In the genomic region with DNA sequence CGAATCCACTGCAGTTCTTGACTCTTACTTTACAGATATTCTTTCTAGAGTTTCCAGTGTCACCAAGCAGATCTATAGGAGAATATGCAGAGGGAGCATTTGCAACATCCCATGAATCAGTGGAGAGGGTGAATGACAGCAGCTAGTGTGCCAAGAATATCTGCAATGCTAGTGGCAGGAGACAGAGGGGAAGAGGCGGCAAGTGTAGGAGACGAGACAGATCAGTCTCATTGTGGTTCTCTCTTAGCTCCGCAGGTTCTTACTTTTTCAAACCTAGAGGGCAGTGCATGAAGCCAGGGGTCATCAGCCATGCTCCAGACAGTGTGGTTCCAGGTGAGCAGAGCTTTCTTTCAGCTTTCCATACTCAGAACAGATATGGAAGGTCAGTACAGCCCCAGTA, we compare ENCODE assay signal across 6 cellular contexts. TPM values are rescaled to one million over a fixed set of nuclear protein-coding genes. Genes with fewer than 3 reads are reported as not detected.
A peak's percentile ranks its signal among the peaks of the same experiment; 100 is the strongest.
DNase-seq lines count a peak whose midpoint lies in the region; ATAC-seq and TF ChIP-seq lines count a peak whose summit lies in the region.

No MANE protein-coding gene starts in this region.

- H3K4me3 Mint-ChIP-seq in CD14-positive monocyte: peak overlapping the region; percentile 88 to 95

- H3K4me1 Mint-ChIP-seq in CD14-positive monocyte: peaks cover 16% of the 10 kb centered on the region

- H3K36me3 Mint-ChIP-seq in CD14-positive monocyte: peaks cover 23 to 29% of the 10 kb centered on the region in 2 donors

- no peaks in the 10 kb centered on the region for H3K9me3 Mint-ChIP-seq in CD14-positive monocyte

- peaks cover 0 to 3% (median 1%) of the 10 kb centered on the region in 3 donors for H3K27me3 Mint-ChIP-seq in CD14-positive monocyte (ENCODE audit: low read depth in 3 of 3)

- no peak for DNase-seq in CD14-positive monocyte (ENCODE audit: low spot score)
- DNase-seq in iris pigment epithelial cell (ENCODE audit: low read depth): peak; percentile 12
- DNase-seq in NCI-H1436 treated with DMSO at 0.1 percent for 48 hours (lab: John Stamatoyannopoulos, UW): no peak
- DNase-seq in DMS114 treated with DMSO at 0.1 percent for 48 hours (lab: John Stamatoyannopoulos, UW; ENCODE audit: unreplicated experiment): no peak
- no peak for DNase-seq in 8988T

- intact Hi-C loops in CD14-positive monocyte (cut with micrococcal nuclease): loop anchor here in 1 of 2 donors (10.0 kb wide), 1 partner anchor 47 kb away; a partner anchor contains a TSS

- H3K27ac Mint-ChIP-seq in CD14-positive monocyte: peak overlapping the region in 6 of 7 donors; percentile 21 to 97 (median 96)

- ATAC-seq in SK-N-SH treated with all-trans-retinoic acid at 6 μM for 48 hours: peak; percentile 30

- TF ChIP-seq CTCF in CD14-positive monocyte (IDR thresholded peaks at IDR 0.05): no peak

TF ChIP-seq in SK-N-SH treated with all-trans-retinoic acid at 6 μM for 48 hours, 23 proteins besides CTCF, POLR2A, EP300 and RAD21:
- TF ChIP-seq GLIS3 (CRISPR knock-in tag; IDR thresholded peaks at IDR 0.05) (no peak), ZC3H10 (CRISPR knock-in tag; IDR thresholded peaks at IDR 0.05) (no peak), ZFP3 (CRISPR knock-in tag; IDR thresholded peaks at IDR 0.05) (no peak), ISL1 (CRISPR knock-in tag; IDR thresholded peaks at IDR 0.05) (no peak), SNAI2 (CRISPR knock-in tag; IDR thresholded peaks at IDR 0.05) (no peak), BACH2 (CRISPR knock-in tag; IDR thresholded peaks at IDR 0.05; ENCODE audit: borderline replicate concordance) (no peak), ZNF8 (CRISPR knock-in tag; IDR thresholded peaks at IDR 0.05) (no peak), PPARA (CRISPR knock-in tag; IDR thresholded peaks at IDR 0.05; ENCODE audit: borderline replicate concordance) (no peak), ZFP30 (CRISPR knock-in tag; IDR thresholded peaks at IDR 0.05) (no peak), OSR1 (CRISPR knock-in tag; IDR thresholded peaks at IDR 0.05) (no peak), TCF4 (CRISPR knock-in tag; IDR thresholded peaks at IDR 0.05; ENCODE audit: borderline replicate concordance) (no peak), ARNTL (CRISPR knock-in tag; IDR thresholded peaks at IDR 0.05; ENCODE audit: borderline replicate concordance, low read depth) (no peak), ZNF565 (CRISPR knock-in tag; conservative IDR thresholded peaks at IDR 0.05; ENCODE audit: low read depth) (no peak)
- TF ChIP-seq, protein P1, sequence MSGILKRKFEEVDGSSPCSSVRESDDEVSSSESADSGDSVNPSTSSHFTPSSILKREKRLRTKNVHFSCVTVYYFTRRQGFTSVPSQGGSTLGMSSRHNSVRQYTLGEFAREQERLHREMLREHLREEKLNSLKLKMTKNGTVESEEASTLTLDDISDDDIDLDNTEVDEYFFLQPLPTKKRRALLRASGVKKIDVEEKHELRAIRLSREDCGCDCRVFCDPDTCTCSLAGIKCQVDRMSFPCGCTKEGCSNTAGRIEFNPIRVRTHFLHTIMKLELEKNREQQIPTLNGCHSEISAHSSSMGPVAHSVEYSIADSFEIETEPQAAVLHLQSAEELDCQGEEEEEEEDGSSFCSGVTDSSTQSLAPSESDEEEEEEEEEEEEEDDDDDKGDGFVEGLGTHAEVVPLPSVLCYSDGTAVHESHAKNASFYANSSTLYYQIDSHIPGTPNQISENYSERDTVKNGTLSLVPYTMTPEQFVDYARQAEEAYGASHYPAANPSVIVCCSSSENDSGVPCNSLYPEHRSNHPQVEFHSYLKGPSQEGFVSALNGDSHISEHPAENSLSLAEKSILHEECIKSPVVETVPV (CRISPR knock-in tag; IDR thresholded peaks at IDR 0.05): no peak
- TF ChIP-seq, protein P2, sequence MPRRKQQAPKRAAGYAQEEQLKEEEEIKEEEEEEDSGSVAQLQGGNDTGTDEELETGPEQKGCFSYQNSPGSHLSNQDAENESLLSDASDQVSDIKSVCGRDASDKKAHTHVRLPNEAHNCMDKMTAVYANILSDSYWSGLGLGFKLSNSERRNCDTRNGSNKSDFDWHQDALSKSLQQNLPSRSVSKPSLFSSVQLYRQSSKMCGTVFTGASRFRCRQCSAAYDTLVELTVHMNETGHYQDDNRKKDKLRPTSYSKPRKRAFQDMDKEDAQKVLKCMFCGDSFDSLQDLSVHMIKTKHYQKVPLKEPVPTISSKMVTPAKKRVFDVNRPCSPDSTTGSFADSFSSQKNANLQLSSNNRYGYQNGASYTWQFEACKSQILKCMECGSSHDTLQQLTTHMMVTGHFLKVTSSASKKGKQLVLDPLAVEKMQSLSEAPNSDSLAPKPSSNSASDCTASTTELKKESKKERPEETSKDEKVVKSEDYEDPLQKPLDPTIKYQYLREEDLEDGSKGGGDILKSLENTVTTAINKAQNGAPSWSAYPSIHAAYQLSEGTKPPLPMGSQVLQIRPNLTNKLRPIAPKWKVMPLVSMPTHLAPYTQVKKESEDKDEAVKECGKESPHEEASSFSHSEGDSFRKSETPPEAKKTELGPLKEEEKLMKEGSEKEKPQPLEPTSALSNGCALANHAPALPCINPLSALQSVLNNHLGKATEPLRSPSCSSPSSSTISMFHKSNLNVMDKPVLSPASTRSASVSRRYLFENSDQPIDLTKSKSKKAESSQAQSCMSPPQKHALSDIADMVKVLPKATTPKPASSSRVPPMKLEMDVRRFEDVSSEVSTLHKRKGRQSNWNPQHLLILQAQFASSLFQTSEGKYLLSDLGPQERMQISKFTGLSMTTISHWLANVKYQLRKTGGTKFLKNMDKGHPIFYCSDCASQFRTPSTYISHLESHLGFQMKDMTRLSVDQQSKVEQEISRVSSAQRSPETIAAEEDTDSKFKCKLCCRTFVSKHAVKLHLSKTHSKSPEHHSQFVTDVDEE (CRISPR knock-in tag; IDR thresholded peaks at IDR 0.05): no peak
TF ChIP-seq in SK-N-SH treated with all-trans-retinoic acid at 6 μM for 48 hours: peak in this region for 0.

RNA-seq across cellular contexts. Expression of a gene that starts 0.7 kb away (rescaled TPM):
- 1 to 10 TPM; 1.6 to 1.8 TPM for polyA plus RNA-seq in CD14-positive monocyte

RNA-seq across cellular contexts. Expression of a gene that starts 20.5 kb away (rescaled TPM):
- polyA plus RNA-seq in CD14-positive monocyte: 100 to 1,000 TPM; 348 to 377 TPM

RNA-seq across cellular contexts. Expression of a gene that starts 28.2 kb away (rescaled TPM):
- polyA plus RNA-seq in CD14-positive monocyte: under 1 TPM; 0.27 to 0.37 TPM

RNA-seq across cellular contexts. Expression of a gene that starts 47.1 kb away (rescaled TPM):
- polyA plus RNA-seq in CD14-positive monocyte: 1 to 10 TPM; 1.1 to 2.0 TPM
